Comparison of ENCODE assay signal across 21 cellular contexts in the genomic region with DNA sequence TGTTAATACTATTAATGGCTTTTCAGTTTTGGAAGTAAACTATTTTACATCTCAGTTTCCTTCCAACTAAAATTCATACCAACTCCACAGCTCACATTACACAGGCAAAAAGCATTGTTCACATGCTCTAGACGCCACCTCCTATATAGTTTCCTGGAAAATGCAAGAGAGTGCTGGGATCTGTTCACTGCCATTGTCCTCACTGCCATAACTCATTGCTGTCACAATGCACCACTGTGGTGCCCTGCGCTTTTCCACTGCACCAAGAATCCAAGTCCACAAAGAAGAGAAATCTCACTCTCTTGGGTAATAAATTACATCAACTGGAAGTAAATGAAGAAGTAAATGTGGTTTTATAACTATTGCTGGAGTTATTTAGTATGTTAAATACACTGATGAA.
"Had no signal": no experiment of that assay in that cellular context is flagged by ENCODE, and none has a peak within 500 bp of the region (broad histone marks: within the 10 kb centered on the region; RNA-seq: fewer than 3 reads in every experiment).

No MANE protein-coding gene starts in this region.

- H3K27ac ChIP-seq: epithelial cell of prostate, esophagus muscularis mucosa, gastroesophageal sphincter, left ventricle myocardium inferior, lower lobe of right lung, neutrophil, psoas muscle, sigmoid colon, skin epidermis, testis, tibial nerve had no signal

- H3K9me3 ChIP-seq: esophagus muscularis mucosa, gastroesophageal sphincter, left ventricle myocardium inferior, lower lobe of right lung, neutrophil, psoas muscle, sigmoid colon, testis, tibial nerve had no signal

- DNase-seq: effector memory CD4-positive, alpha-beta T cell; glutamatergic neuron; immature natural killer cell; left ventricle myocardium inferior; lower lobe of right lung; natural killer cell; psoas muscle; sigmoid colon; stimulated activated CD4-positive, alpha-beta T cell treated with anti-CD3 and anti-CD28 coated beads, Interleukin-2, amount 100 ng/mL, for 24 hours; stimulated activated CD4-positive, alpha-beta T cell treated with anti-CD3 and anti-CD28 coated beads, Interleukin-4, amount 100 ng/mL, for 4 hours; stimulated activated naive B cell treated with anti-CD40 and anti-IgM and Interleukin-4, amounts not matched to agents 10 μg/mL and 1 μg/mL and 100 μg/mL, for 72 hours; stimulated activated naive CD8-positive, alpha-beta T cell treated with anti-CD3 and anti-CD28 coated beads, Interleukin-15, amount 100 ng/mL, for 72 hours; testis had no signal

- H3K9me3 Mint-ChIP-seq: mesothelial cell of epicardium; stimulated activated naive B cell treated with anti-CD40 and anti-IgM and Interleukin-4, amounts not matched to agents 10 μg/mL and 1 μg/mL and 100 μg/mL, for 72 hours had no signal

- H3K27me3 Mint-ChIP-seq: memory B cell; stimulated activated naive B cell treated with anti-CD40 and anti-IgM and Interleukin-4, amounts not matched to agents 10 μg/mL and 1 μg/mL and 100 μg/mL, for 72 hours; stimulated activated naive CD8-positive, alpha-beta T cell treated with anti-CD3 and anti-CD28 coated beads, Interleukin-15, amount 100 ng/mL, for 72 hours had no signal

- H3K4me3 Mint-ChIP-seq: immature natural killer cell; memory B cell; mesothelial cell of epicardium; natural killer cell; stimulated activated naive B cell treated with anti-CD40 and anti-IgM and Interleukin-4, amounts not matched to agents 10 μg/mL and 1 μg/mL and 100 μg/mL, for 72 hours; stimulated activated naive CD8-positive, alpha-beta T cell treated with anti-CD3 and anti-CD28 coated beads, Interleukin-15, amount 100 ng/mL, for 72 hours had no signal

- H3K27me3 ChIP-seq: esophagus muscularis mucosa, gastroesophageal sphincter, neutrophil, sigmoid colon, testis, tibial nerve had no signal

- H3K4me1 Mint-ChIP-seq: immature natural killer cell; memory B cell; natural killer cell; stimulated activated naive B cell treated with anti-CD40 and anti-IgM and Interleukin-4, amounts not matched to agents 10 μg/mL and 1 μg/mL and 100 μg/mL, for 72 hours; stimulated activated naive CD8-positive, alpha-beta T cell treated with anti-CD3 and anti-CD28 coated beads, Interleukin-15, amount 100 ng/mL, for 72 hours had no signal

- ATAC-seq: gastroesophageal sphincter; lower lobe of right lung; natural killer cell; psoas muscle; stimulated activated naive B cell treated with anti-CD40 and anti-IgM and Interleukin-4, amounts not matched to agents 10 μg/mL and 1 μg/mL and 100 μg/mL, for 72 hours; stimulated activated naive CD8-positive, alpha-beta T cell treated with anti-CD3 and anti-CD28 coated beads, Interleukin-15, amount 100 ng/mL, for 72 hours had no signal

- H3K36me3 Mint-ChIP-seq: immature natural killer cell; memory B cell; mesothelial cell of epicardium; natural killer cell; stimulated activated naive B cell treated with anti-CD40 and anti-IgM and Interleukin-4, amounts not matched to agents 10 μg/mL and 1 μg/mL and 100 μg/mL, for 72 hours had no signal

- H3K4me3 ChIP-seq: esophagus muscularis mucosa, gastroesophageal sphincter, left ventricle myocardium inferior, lower lobe of right lung, psoas muscle, sigmoid colon, skin epidermis, testis, tibial nerve had no signal

- H3K4me1 ChIP-seq: esophagus muscularis mucosa, gastroesophageal sphincter, left ventricle myocardium inferior, lower lobe of right lung, psoas muscle, sigmoid colon, testis, tibial nerve had no signal

- H3K27ac Mint-ChIP-seq: immature natural killer cell; memory B cell; mesothelial cell of epicardium; natural killer cell; stimulated activated naive B cell treated with anti-CD40 and anti-IgM and Interleukin-4, amounts not matched to agents 10 μg/mL and 1 μg/mL and 100 μg/mL, for 72 hours; stimulated activated naive CD8-positive, alpha-beta T cell treated with anti-CD3 and anti-CD28 coated beads, Interleukin-15, amount 100 ng/mL, for 72 hours had no signal

- H3K36me3 ChIP-seq: esophagus muscularis mucosa, gastroesophageal sphincter, left ventricle myocardium inferior, lower lobe of right lung, neutrophil, sigmoid colon, tibial nerve had no signal
